Comparison of ENCODE assay signal across 12 cellular contexts in genomic region chr1:245538671-245539070, GRCh38.
"Had no signal": no experiment of that assay in that cellular context is flagged by ENCODE, and none has a peak within 500 bp of the region (broad histone marks: within the 10 kb centered on the region; RNA-seq: fewer than 3 reads in every experiment).

No MANE protein-coding gene starts in this region.

- H3K4me1 ChIP-seq: adrenal gland, gastrocnemius medialis, parathyroid adenoma, tibial nerve had no signal

- H3K27ac ChIP-seq: adrenal gland, brain microvascular endothelial cell, gastrocnemius medialis, parathyroid adenoma, tibial nerve had no signal

- H3K4me1 Mint-ChIP-seq: mesothelial cell of epicardium; stimulated activated effector memory CD8-positive, alpha-beta T cell treated with anti-CD3 and anti-CD28 coated beads, Interleukin-12 subunit alpha, Interleukin-12 subunit beta, amount 100 ng/mL, for 72 hours; T-helper 17 cell had no signal

- H3K9me3 Mint-ChIP-seq: mesothelial cell of epicardium had no signal

- H2AFZ ChIP-seq: parathyroid adenoma had no signal

- H3K4me3 Mint-ChIP-seq: mesothelial cell of epicardium; stimulated activated effector memory CD8-positive, alpha-beta T cell treated with anti-CD3 and anti-CD28 coated beads, Interleukin-12 subunit alpha, Interleukin-12 subunit beta, amount 100 ng/mL, for 72 hours; T-helper 17 cell had no signal

- H3K27me3 ChIP-seq: adrenal gland, brain microvascular endothelial cell, gastrocnemius medialis, tibial nerve had no signal

- DNase-seq: activated CD4-positive, alpha-beta T cell treated with anti-CD3 and anti-CD28 coated beads, Interleukin-2, amount 50 U/mL, for 1 hour; activated CD4-positive, CD25-positive, alpha-beta regulatory T cell; activated naive CD4-positive, alpha-beta T cell treated with anti-CD3 and anti-CD28 coated beads, Interleukin-2, amount 50 U/mL, for 16 hours; adrenal gland; gastrocnemius medialis; small intestine; T-helper 17 cell had no signal

- H3K27ac Mint-ChIP-seq: mesothelial cell of epicardium; stimulated activated effector memory CD8-positive, alpha-beta T cell treated with anti-CD3 and anti-CD28 coated beads, Interleukin-12 subunit alpha, Interleukin-12 subunit beta, amount 100 ng/mL, for 72 hours; T-helper 17 cell had no signal

- H3K79me2 ChIP-seq: parathyroid adenoma had no signal

- H3K4me3 ChIP-seq: adrenal gland, gastrocnemius medialis, tibial nerve had no signal

- H3K36me3 Mint-ChIP-seq: stimulated activated effector memory CD8-positive, alpha-beta T cell treated with anti-CD3 and anti-CD28 coated beads, Interleukin-12 subunit alpha, Interleukin-12 subunit beta, amount 100 ng/mL, for 72 hours had no signal

- H3K9ac ChIP-seq: parathyroid adenoma had no signal

- ATAC-seq: gastrocnemius medialis; stimulated activated effector memory CD8-positive, alpha-beta T cell treated with anti-CD3 and anti-CD28 coated beads, Interleukin-12 subunit alpha, Interleukin-12 subunit beta, amount 100 ng/mL, for 72 hours; T-helper 17 cell had no signal

- H3K9me3 ChIP-seq: adrenal gland, gastrocnemius medialis, tibial nerve had no signal

- H3K36me3 ChIP-seq: adrenal gland, brain microvascular endothelial cell, gastrocnemius medialis, tibial nerve had no signal
